In genomic region chr3:150069633-150070032, GRCh38 we compare ENCODE assay signal across 11 cellular contexts.
"Had no signal": no experiment of that assay in that cellular context is flagged by ENCODE, and none has a peak within 500 bp of the region (broad histone marks: within the 10 kb centered on the region; RNA-seq: fewer than 3 reads in every experiment).

No MANE protein-coding gene starts in this region.

- H3K9me3 ChIP-seq: prostate gland, right lobe of liver, stomach had no signal

- H3K4me1 Mint-ChIP-seq: activated naive CD8-positive, alpha-beta T cell treated with anti-CD3 and anti-CD28 coated beads, Interleukin-2, amount 10 ng/mL, durations not matched to agents 7 days and 5 days had no signal

- H3K36me3 Mint-ChIP-seq: activated naive CD8-positive, alpha-beta T cell treated with anti-CD3 and anti-CD28 coated beads, Interleukin-2, amount 10 ng/mL, durations not matched to agents 7 days and 5 days had no signal

- H3K27me3 ChIP-seq: right lobe of liver had no signal

- H3K4me3 ChIP-seq: prostate gland, right lobe of liver, stomach had no signal

- H3K27ac ChIP-seq: prostate gland, right lobe of liver, stomach had no signal

- H3K27ac Mint-ChIP-seq: activated naive CD8-positive, alpha-beta T cell treated with anti-CD3 and anti-CD28 coated beads, Interleukin-2, amount 10 ng/mL, durations not matched to agents 7 days and 5 days had no signal

- DNase-seq: activated CD4-positive, alpha-beta T cell treated with anti-CD3 and anti-CD28 coated beads, Interleukin-2, amount 50 U/mL, for 1 hour; activated CD4-positive, CD25-positive, alpha-beta regulatory T cell; activated CD8-positive, alpha-beta memory T cell treated with anti-CD3 and anti-CD28 coated beads for 24 hours; activated gamma-delta T cell treated with Interleukin-2 at 50 U/mL for 16 hours; activated naive CD8-positive, alpha-beta T cell treated with anti-CD3 and anti-CD28 coated beads, Interleukin-2, amount 10 ng/mL, durations not matched to agents 7 days and 5 days; cerebellar nuclear complex; effector CD8-positive, alpha-beta T cell; head of caudate nucleus; right lobe of liver; stomach had no signal

- ATAC-seq: right lobe of liver had no signal

- H3K9me3 Mint-ChIP-seq: activated naive CD8-positive, alpha-beta T cell treated with anti-CD3 and anti-CD28 coated beads, Interleukin-2, amount 10 ng/mL, durations not matched to agents 7 days and 5 days had no signal

- H3K36me3 ChIP-seq: prostate gland, right lobe of liver, stomach had no signal

- H3K4me3 Mint-ChIP-seq: activated naive CD8-positive, alpha-beta T cell treated with anti-CD3 and anti-CD28 coated beads, Interleukin-2, amount 10 ng/mL, durations not matched to agents 7 days and 5 days had no signal

- H3K4me1 ChIP-seq: prostate gland, right lobe of liver, stomach had no signal
